ENCODE assay signal across 8 cellular contexts in the genomic region with DNA sequence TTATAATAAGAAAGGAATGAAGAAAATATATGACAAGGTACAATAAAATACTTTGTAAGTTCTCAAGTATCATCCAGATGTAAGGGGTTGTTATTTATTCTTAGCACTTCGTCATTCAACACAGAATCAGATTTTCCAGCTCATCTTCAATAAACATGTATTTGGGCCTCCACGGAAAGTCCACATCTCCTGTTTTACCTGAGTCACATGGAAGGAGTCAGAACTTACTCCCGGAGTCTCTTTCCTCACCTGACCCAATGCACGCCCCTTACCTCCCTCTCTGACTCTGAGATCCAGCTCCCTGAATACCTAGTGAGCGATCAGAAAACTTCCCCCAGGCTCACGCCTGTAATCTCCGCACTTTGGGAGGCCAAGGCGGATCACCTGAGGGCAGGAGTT. TPM values are rescaled to one million over a fixed set of nuclear protein-coding genes. Genes with fewer than 3 reads are reported as not detected.
A peak's percentile ranks its signal among the peaks of the same experiment; 100 is the strongest.
DNase-seq lines count a peak whose midpoint lies in the region; ATAC-seq and TF ChIP-seq lines count a peak whose summit lies in the region.

No MANE protein-coding gene starts in this region.

- no peaks in the 10 kb centered on the region for H3K27me3 ChIP-seq in left ventricle myocardium inferior (ENCODE audit: low read depth)
- H3K27me3 ChIP-seq in mononuclear cell (ENCODE audit: insufficient read depth, low read length), result no peaks in the 10 kb centered on the region
- H3K27me3 ChIP-seq in vagina, result no peaks in the 10 kb centered on the region

- no peaks in the 10 kb centered on the region for H3K27me3 Mint-ChIP-seq in brain

- H3K27ac Mint-ChIP-seq in brain, result peak overlapping the region; percentile 97 to 100 (median 100)

- H3K9me3 ChIP-seq in left ventricle myocardium inferior (replicated peaks) (no peaks in the 10 kb centered on the region), mononuclear cell (ENCODE audit: low read depth, low read length) (no peaks in the 10 kb centered on the region), vagina (no peaks in the 10 kb centered on the region)

- no peak for DNase-seq in left ventricle myocardium inferior
- no peak for DNase-seq in left cardiac atrium
- DNase-seq in vagina (ENCODE audit: extremely low spot score in 2 of 2), result no peak
- no peak for DNase-seq in head of caudate nucleus
- no peak for DNase-seq in effector CD8-positive, alpha-beta T cell (lab: John Stamatoyannopoulos, UW)
- no peak for DNase-seq in activated CD4-positive, alpha-beta T cell treated with anti-CD3 and anti-CD28 coated beads, Interleukin-2, amount 50 U/mL, for 48 hours

- TF ChIP-seq POLR2A in vagina (IDR thresholded peaks at IDR 0.05), result no peak

- peak overlapping the region; percentile 97 for H3K27ac ChIP-seq in left ventricle myocardium inferior (replicated peaks)
- peak overlapping the region; percentile 99 for H3K27ac ChIP-seq in vagina

- H3K4me1 ChIP-seq in left ventricle myocardium inferior (peaks cover 69% of the 10 kb centered on the region), mononuclear cell (ENCODE audit: insufficient read depth, low read length) (peaks cover 56% of the 10 kb centered on the region), vagina (peaks cover 68% of the 10 kb centered on the region)

- peak overlapping the region; percentile 75 for H3K4me3 ChIP-seq in left ventricle myocardium inferior
- peak overlapping the region; percentile 92 for H3K4me3 ChIP-seq in mononuclear cell (ENCODE audit: low read length)
- H3K4me3 ChIP-seq in vagina, result peak overlapping the region; percentile 56 to 87

- TF ChIP-seq CTCF in left ventricle myocardium inferior (IDR thresholded peaks at IDR 0.05; ENCODE audit: borderline replicate concordance) (no peak), brain (conservative IDR thresholded peaks at IDR 0.05) (no peak), vagina (IDR thresholded peaks at IDR 0.05) (no peak)

- H3K4me1 Mint-ChIP-seq in brain, result peaks cover 61% of the 10 kb centered on the region

- H3K36me3 Mint-ChIP-seq in brain, result no peaks in the 10 kb centered on the region

- intact Hi-C loops in left ventricle myocardium inferior (cut with micrococcal nuclease), result no loop called here
- intact Hi-C loops in left cardiac atrium (cut with DNase I), result loop anchor here in 1 of 2 donors (2.0 kb wide), 1 partner anchor 25 kb away; no protein-coding TSS in a partner anchor
- intact Hi-C loops in vagina (cut with DNase I), result loop anchor here (5.0 kb wide), 1 partner anchor 124 kb away; a partner anchor contains a TSS
- intact Hi-C loops in head of caudate nucleus (cut with DNase I), result loop anchor here (5.0 kb wide), 1 partner anchor 381 kb away; a partner anchor contains a TSS

- ATAC-seq in left cardiac atrium, result no peak

- peak overlapping the region; percentile 84 to 99 (median 91) for H3K4me3 Mint-ChIP-seq in brain

- peaks cover 0 to 2% (median 0%) of the 10 kb centered on the region in 5 experiments for H3K9me3 Mint-ChIP-seq in brain

- H3K36me3 ChIP-seq in left ventricle myocardium inferior, result no peaks in the 10 kb centered on the region
- H3K36me3 ChIP-seq in vagina, result no peaks in the 10 kb centered on the region

RNA-seq across cellular contexts. Expression of a gene that starts 1.5 kb away (rescaled TPM):
- total RNA-seq in left ventricle myocardium inferior (46.5 TPM), left cardiac atrium (10 to 100 TPM; 55.9 to 63.7 TPM), mononuclear cell (2.1 TPM), vagina (20.6 TPM)
- 102 TPM for polyA plus RNA-seq in brain (ENCODE audit: insufficient read depth, low read depth, low replicate concordance)

RNA-seq across cellular contexts. Expression of a gene that starts 17.9 kb away (rescaled TPM):
- total RNA-seq in left ventricle myocardium inferior (52.3 TPM), left cardiac atrium (10 to 100 TPM; 58.8 to 69.7 TPM), mononuclear cell (125 TPM), vagina (56.5 TPM)
- polyA plus RNA-seq in brain (ENCODE audit: insufficient read depth, low read depth, low replicate concordance), result 117 TPM

RNA-seq across cellular contexts. Expression of a gene that starts 23.6 kb away (rescaled TPM):
- total RNA-seq in left ventricle myocardium inferior, result 12.9 TPM
- total RNA-seq in left cardiac atrium, result 10 to 100 TPM; 15.3 to 15.8 TPM
- polyA plus RNA-seq in brain (ENCODE audit: insufficient read depth, low read depth, low replicate concordance), result 63.7 TPM
- 13.4 TPM for total RNA-seq in mononuclear cell
- total RNA-seq in vagina, result 19.2 TPM

RNA-seq across cellular contexts. Expression of a gene that starts 32.6 kb away (rescaled TPM):
- total RNA-seq in left ventricle myocardium inferior, result 43.0 TPM
- total RNA-seq in left cardiac atrium, result 100 to 1,000 TPM in 1 of 2 donors, 10 to 100 TPM in 1; 88.7 to 102 TPM
- 38.3 TPM for polyA plus RNA-seq in brain (ENCODE audit: insufficient read depth, low read depth, low replicate concordance)
- 22.2 TPM for total RNA-seq in mononuclear cell
- total RNA-seq in vagina, result 110 TPM

RNA-seq across cellular contexts. Expression of a gene that starts 36.5 kb away (rescaled TPM):
- 17.8 TPM for total RNA-seq in left ventricle myocardium inferior
- total RNA-seq in left cardiac atrium, result 10 to 100 TPM; 26.9 to 33.8 TPM
- polyA plus RNA-seq in brain (ENCODE audit: insufficient read depth, low read depth, low replicate concordance), result 183 TPM
- total RNA-seq in mononuclear cell, result 5.9 TPM
- total RNA-seq in vagina, result 30.4 TPM
